In the genomic region with DNA sequence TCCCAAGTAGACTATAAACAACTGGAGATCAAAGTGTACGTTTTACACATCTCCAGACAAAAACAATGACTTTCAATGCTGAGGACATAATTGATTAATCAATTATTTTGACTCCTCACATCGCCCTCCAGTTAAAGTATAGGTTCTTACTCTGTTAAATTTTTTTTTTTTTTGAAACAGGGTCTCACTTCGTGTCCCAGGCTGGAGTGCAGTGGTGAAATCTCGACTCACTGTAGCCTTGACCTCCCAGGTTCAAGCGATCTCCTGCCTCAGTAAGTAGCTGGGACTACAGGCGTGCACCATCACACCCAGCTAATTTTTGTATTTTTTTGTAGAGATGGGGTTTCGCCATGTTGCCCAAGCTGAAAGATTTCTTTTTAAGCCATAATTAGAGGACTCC, we compare ENCODE assay signal across 12 cellular contexts. TPM values are rescaled to one million over a fixed set of nuclear protein-coding genes. Genes with fewer than 3 reads are reported as not detected.
DNase-seq lines count a peak whose midpoint lies in the region; ATAC-seq and TF ChIP-seq lines count a peak whose summit lies in the region.
"Had no signal": no experiment of that assay in that cellular context is flagged by ENCODE, and none has a peak within 500 bp of the region (broad histone marks: within the 10 kb centered on the region; RNA-seq: fewer than 3 reads in every experiment).

No MANE protein-coding gene starts in this region.

- H3K36me3 Mint-ChIP-seq in activated T-helper 1 cell treated with anti-CD3 and anti-CD28 coated beads, Interleukin-12 subunit alpha, Interleukin-12 subunit beta, Interleukin-2, Interleukin-4 antibody, amounts not matched to agents 30 ng/mL and 10 ng/mL and 1 ng/mL, durations not matched to agents 14 hours and 24 hours and 36 hours (ENCODE audit: low read depth), result peaks cover 13% of the 10 kb centered on the region
- H3K36me3 Mint-ChIP-seq in naive B cell, result no peaks in the 10 kb centered on the region
- peaks cover 5% of the 10 kb centered on the region for H3K36me3 Mint-ChIP-seq in CD4-positive, alpha-beta T cell (ENCODE audit: low read depth)
- peaks cover 7% of the 10 kb centered on the region for H3K36me3 Mint-ChIP-seq in activated CD8-positive, alpha-beta memory T cell treated with anti-CD3 and anti-CD28 coated beads, Interleukin-2, amount 10 ng/mL, durations not matched to agents 7 days and 5 days

- peak overlapping the region in 1 of 12 donors; percentile 63 for H3K4me3 ChIP-seq in heart left ventricle
- no peak overlapping the region for H3K4me3 ChIP-seq in upper lobe of left lung

- H3K4me3 Mint-ChIP-seq in activated T-helper 1 cell treated with anti-CD3 and anti-CD28 coated beads, Interleukin-12 subunit alpha, Interleukin-12 subunit beta, Interleukin-2, Interleukin-4 antibody, amounts not matched to agents 30 ng/mL and 10 ng/mL and 1 ng/mL, durations not matched to agents 14 hours and 24 hours and 36 hours, result peak overlapping the region; percentile 98
- peak overlapping the region in 4 of 8 donors; percentile 64 to 97 (median 92) for H3K4me3 Mint-ChIP-seq in naive B cell
- H3K4me3 Mint-ChIP-seq in CD4-positive, alpha-beta T cell, result no peak overlapping the region
- no peak overlapping the region for H3K4me3 Mint-ChIP-seq in activated CD8-positive, alpha-beta memory T cell treated with anti-CD3 and anti-CD28 coated beads, Interleukin-2, amount 10 ng/mL, durations not matched to agents 7 days and 5 days

- H3K4me1 ChIP-seq in heart left ventricle (peaks cover 0 to 25% (median 15%) of the 10 kb centered on the region in 12 donors), upper lobe of left lung (peaks cover 12 to 32% (median 16%) of the 10 kb centered on the region in 4 donors)

- H3K27me3 Mint-ChIP-seq in activated T-helper 1 cell treated with anti-CD3 and anti-CD28 coated beads, Interleukin-12 subunit alpha, Interleukin-12 subunit beta, Interleukin-2, Interleukin-4 antibody, amounts not matched to agents 30 ng/mL and 10 ng/mL and 1 ng/mL, durations not matched to agents 14 hours and 24 hours and 36 hours (ENCODE audit: insufficient read depth), result peaks cover 10% of the 10 kb centered on the region
- H3K27me3 Mint-ChIP-seq in naive B cell, result no peaks in the 10 kb centered on the region
- no peaks in the 10 kb centered on the region for H3K27me3 Mint-ChIP-seq in CD4-positive, alpha-beta T cell
- H3K27me3 Mint-ChIP-seq in activated CD8-positive, alpha-beta memory T cell treated with anti-CD3 and anti-CD28 coated beads, Interleukin-2, amount 10 ng/mL, durations not matched to agents 7 days and 5 days, result no peaks in the 10 kb centered on the region

- ATAC-seq in heart left ventricle (no peak), naive B cell (ENCODE audit: low read depth in 2 of 2) (no peak), upper lobe of left lung (ENCODE audit: low FRiP score in 2 of 2) (no peak)
- ATAC-seq in CD4-positive, alpha-beta T cell (ENCODE audit: poor library complexity), result no peak
- no peak for ATAC-seq in activated CD8-positive, alpha-beta memory T cell treated with anti-CD3 and anti-CD28 coated beads, Interleukin-2, amount 10 ng/mL, durations not matched to agents 7 days and 5 days

- no peak overlapping the region for H3K27ac Mint-ChIP-seq in activated T-helper 1 cell treated with anti-CD3 and anti-CD28 coated beads, Interleukin-12 subunit alpha, Interleukin-12 subunit beta, Interleukin-2, Interleukin-4 antibody, amounts not matched to agents 30 ng/mL and 10 ng/mL and 1 ng/mL, durations not matched to agents 14 hours and 24 hours and 36 hours
- H3K27ac Mint-ChIP-seq in naive B cell, result peak overlapping the region in 4 of 6 donors; percentile 5 to 85 (median 70)
- no peak overlapping the region for H3K27ac Mint-ChIP-seq in CD4-positive, alpha-beta T cell
- H3K27ac Mint-ChIP-seq in activated CD8-positive, alpha-beta memory T cell treated with anti-CD3 and anti-CD28 coated beads, Interleukin-2, amount 10 ng/mL, durations not matched to agents 7 days and 5 days, result no peak overlapping the region

- H3K9me3 ChIP-seq in heart left ventricle (no peaks in the 10 kb centered on the region), upper lobe of left lung (no peaks in the 10 kb centered on the region)
- H3K9me3 ChIP-seq in CD4-positive, alpha-beta T cell (ENCODE audit: control insufficient read depth, low read length), result no peaks in the 10 kb centered on the region

- H3K27me3 ChIP-seq in heart left ventricle (no peaks in the 10 kb centered on the region), upper lobe of left lung (no peaks in the 10 kb centered on the region)
- H3K27me3 ChIP-seq in CD4-positive, alpha-beta T cell (ENCODE audit: control insufficient read depth, insufficient read depth, low read length), result no peaks in the 10 kb centered on the region

- WGBS in heart left ventricle, 4 donors, result 77 to 82% (median 80%) methylated on average over 7 of the region's 7 CpGs
- 74 to 79% methylated on average over 7 of the region's 7 CpGs for WGBS in upper lobe of left lung, 2 donors

- peak overlapping the region in 9 of 12 donors; percentile 84 to 91 (median 89) for H3K27ac ChIP-seq in heart left ventricle
- peak overlapping the region in 3 of 4 donors; percentile 80 to 84 (median 81) for H3K27ac ChIP-seq in upper lobe of left lung
- no peak overlapping the region for H3K27ac ChIP-seq in CD4-positive, alpha-beta T cell (ENCODE audit: low read depth, low read length)

- CTCF ChIA-PET in CD4-positive, alpha-beta T cell (lab: Charles Lee), result interaction anchor here (2.3 kb wide), 1 partner anchor 8 kb away, joined by 11 read pairs; the partner anchor contains the start of gene PARP2
- CTCF ChIA-PET in activated CD8-positive, alpha-beta memory T cell treated with anti-CD3 and anti-CD28 coated beads, Interleukin-2, amount 10 ng/mL, durations not matched to agents 7 days and 5 days (lab: Charles Lee), result interaction anchor here (1.2 to 2.7 kb wide), 5 partner anchors 9 to 279 kb away, joined by 4 to 18 read pairs (median 6); partner anchors contain the start of genes PARP2 and TEP1

- POLR2A ChIA-PET in CD4-positive, alpha-beta T cell (lab: Charles Lee), result interaction anchor here (0.9 to 2.6 kb wide), 3 partner anchors 9 to 348 kb away, joined by 3 to 38 read pairs (median 17); partner anchors contain the start of gene PARP2

- TF ChIP-seq POLR2A in heart left ventricle (IDR thresholded peaks at IDR 0.05) (no peak), upper lobe of left lung (IDR thresholded peaks at IDR 0.05) (no peak)

- no peak for TF ChIP-seq CTCF in heart left ventricle (IDR thresholded peaks at IDR 0.05)
- no peak for TF ChIP-seq CTCF in upper lobe of left lung (IDR thresholded peaks at IDR 0.05)
- TF ChIP-seq CTCF in CD4-positive, alpha-beta T cell (IDR thresholded peaks at IDR 0.05), result no peak

- no peaks in the 10 kb centered on the region for H3K9me3 Mint-ChIP-seq in activated T-helper 1 cell treated with anti-CD3 and anti-CD28 coated beads, Interleukin-12 subunit alpha, Interleukin-12 subunit beta, Interleukin-2, Interleukin-4 antibody, amounts not matched to agents 30 ng/mL and 10 ng/mL and 1 ng/mL, durations not matched to agents 14 hours and 24 hours and 36 hours
- no peaks in the 10 kb centered on the region for H3K9me3 Mint-ChIP-seq in naive B cell
- H3K9me3 Mint-ChIP-seq in CD4-positive, alpha-beta T cell, result no peaks in the 10 kb centered on the region
- H3K9me3 Mint-ChIP-seq in activated CD8-positive, alpha-beta memory T cell treated with anti-CD3 and anti-CD28 coated beads, Interleukin-2, amount 10 ng/mL, durations not matched to agents 7 days and 5 days (ENCODE audit: low read depth), result no peaks in the 10 kb centered on the region

- H3K36me3 ChIP-seq in heart left ventricle, result peaks cover 0 to 4% (median 2%) of the 10 kb centered on the region in 9 donors
- peaks cover 0 to under 1% (median under 1%) of the 10 kb centered on the region in 4 donors for H3K36me3 ChIP-seq in upper lobe of left lung

- intact Hi-C loops in heart left ventricle (cut with DNase I) (loop anchor here in 5 of 10 donors (5.0 to 10.0 kb wide), 5 partner anchors 78 to 348 kb away; partner anchors contain the start of genes OSGEP (in 2 of the 5), RNASE4 (in 2 of the 5), APEX1 (in 1 of the 5) and TEP1 (in 1 of the 5)), cardiac septum (cut with DNase I) (loop anchor here (5.0 kb wide), 2 partner anchors 278 to 348 kb away; partner anchors contain the start of gene RNASE4)
- intact Hi-C loops in activated T-helper 1 cell treated with anti-CD3 and anti-CD28 coated beads, Interleukin-12 subunit alpha, Interleukin-12 subunit beta, Interleukin-2, Interleukin-4 antibody, amounts not matched to agents 30 ng/mL and 10 ng/mL and 1 ng/mL, durations not matched to agents 14 hours and 24 hours and 36 hours (cut with micrococcal nuclease), result loop anchor here (10.0 kb wide), 1 partner anchor 641 kb away; no protein-coding TSS in a partner anchor
- intact Hi-C loops in CD4-positive, alpha-beta T cell (cut with DNase I, micrococcal nuclease), result loop anchor here in 1 of 2 experiments (5.0 to 10.0 kb wide), 2 partner anchors 123 to 521 kb away; partner anchors contain the start of gene APEX1

- H3K4me1 Mint-ChIP-seq in activated T-helper 1 cell treated with anti-CD3 and anti-CD28 coated beads, Interleukin-12 subunit alpha, Interleukin-12 subunit beta, Interleukin-2, Interleukin-4 antibody, amounts not matched to agents 30 ng/mL and 10 ng/mL and 1 ng/mL, durations not matched to agents 14 hours and 24 hours and 36 hours (ENCODE audit: low read depth), result peaks cover 48% of the 10 kb centered on the region
- peaks cover 16 to 29% (median 26%) of the 10 kb centered on the region in 3 donors for H3K4me1 Mint-ChIP-seq in naive B cell
- peaks cover 28% of the 10 kb centered on the region for H3K4me1 Mint-ChIP-seq in CD4-positive, alpha-beta T cell (ENCODE audit: low read depth)
- peaks cover 44% of the 10 kb centered on the region for H3K4me1 Mint-ChIP-seq in activated CD8-positive, alpha-beta memory T cell treated with anti-CD3 and anti-CD28 coated beads, Interleukin-2, amount 10 ng/mL, durations not matched to agents 7 days and 5 days

- no peak for DNase-seq in heart left ventricle
- DNase-seq in cardiac septum (ENCODE audit: low spot score), result no peak
- DNase-seq in activated T-helper 1 cell treated with anti-CD3 and anti-CD28 coated beads, Interleukin-12 subunit alpha, Interleukin-12 subunit beta, Interleukin-2, Interleukin-4 antibody, amounts not matched to agents 30 ng/mL and 10 ng/mL and 1 ng/mL, durations not matched to agents 14 hours and 24 hours and 36 hours (ENCODE audit: low spot score), result no peak
- no peak for DNase-seq in naive B cell
- no peak for DNase-seq in upper lobe of left lung
- DNase-seq in CD4-positive, alpha-beta T cell, result no peak
- DNase-seq in activated CD8-positive, alpha-beta memory T cell treated with anti-CD3 and anti-CD28 coated beads, Interleukin-2, amount 10 ng/mL, durations not matched to agents 7 days and 5 days, result no peak
- DNase-seq in NCI-H345 treated with DMSO at 0.1 percent for 48 hours (lab: John Stamatoyannopoulos, UW; ENCODE audit: unreplicated experiment), result no peak
- DNase-seq: activated CD8-positive, alpha-beta memory T cell treated with anti-CD3 and anti-CD28 coated beads, Interleukin-2, amount 50 U/mL, for 4 hours; AML-193; amniotic stem cell; NCI-H2107 had no signal

- TF ChIP-seq EP300 in upper lobe of left lung (IDR thresholded peaks at IDR 0.05), result no peak

RNA-seq across cellular contexts. Expression of gene CCNB1IP1, which starts 0.9 kb away (rescaled TPM):
- total RNA-seq in heart left ventricle (10 to 100 TPM; 24.5 to 85.6 (median 53.0) TPM), cardiac septum (61.3 TPM), upper lobe of left lung (10 to 100 TPM; 27.1 to 50.5 (median 44.7) TPM)
- polyA plus RNA-seq in heart left ventricle (10 to 100 TPM; 84.9 to 99.1 TPM), naive B cell (ENCODE audit: low read depth in 6 of 6) (10 to 100 TPM; 24.9 to 44.6 (median 32.7) TPM)
- 61.2 and 72.5 TPM in 2 replicates for total RNA-seq in activated T-helper 1 cell treated with anti-CD3 and anti-CD28 coated beads, Interleukin-12 subunit alpha, Interleukin-12 subunit beta, Interleukin-2, Interleukin-4 antibody, amounts not matched to agents 30 ng/mL and 10 ng/mL and 1 ng/mL, durations not matched to agents 14 hours and 24 hours and 36 hours
- 10 to 100 TPM; 26.2 to 27.4 TPM for total RNA-seq in CD4-positive, alpha-beta T cell
- total RNA-seq in activated CD8-positive, alpha-beta memory T cell treated with anti-CD3 and anti-CD28 coated beads, Interleukin-2, amount 10 ng/mL, durations not matched to agents 7 days and 5 days, result 10 to 100 TPM; 39.0 to 39.5 TPM

RNA-seq across cellular contexts. Expression of gene PARP2, which starts 9.4 kb away (rescaled TPM):
- total RNA-seq in heart left ventricle (10 to 100 TPM in 7 of 9 donors, 1 to 10 TPM in 2; 6.8 to 20.0 (median 16.2) TPM), cardiac septum (15.2 TPM), upper lobe of left lung (10 to 100 TPM; 11.6 to 31.4 (median 17.6) TPM)
- polyA plus RNA-seq in heart left ventricle (10 to 100 TPM; 10.1 to 21.1 TPM), naive B cell (ENCODE audit: low read depth in 6 of 6) (10 to 100 TPM in 3 of 6 donors, 1 to 10 TPM in 3; 6.2 to 17.0 (median 10.6) TPM)
- total RNA-seq in activated T-helper 1 cell treated with anti-CD3 and anti-CD28 coated beads, Interleukin-12 subunit alpha, Interleukin-12 subunit beta, Interleukin-2, Interleukin-4 antibody, amounts not matched to agents 30 ng/mL and 10 ng/mL and 1 ng/mL, durations not matched to agents 14 hours and 24 hours and 36 hours, result 32.5 and 36.6 TPM in 2 replicates
- total RNA-seq in CD4-positive, alpha-beta T cell, result 10 to 100 TPM; 16.3 to 20.4 TPM
- total RNA-seq in activated CD8-positive, alpha-beta memory T cell treated with anti-CD3 and anti-CD28 coated beads, Interleukin-2, amount 10 ng/mL, durations not matched to agents 7 days and 5 days, result 10 to 100 TPM; 32.6 to 38.4 TPM

RNA-seq across cellular contexts. Expression of gene TTC5, which starts 28.3 kb away (rescaled TPM):
- total RNA-seq in heart left ventricle (10 to 100 TPM in 4 of 9 donors, 1 to 10 TPM in 5; 6.1 to 17.0 (median 9.3) TPM), cardiac septum (11.1 TPM), upper lobe of left lung (10 to 100 TPM in 4 of 6 donors, 1 to 10 TPM in 2; 8.1 to 28.4 (median 17.7) TPM)
- polyA plus RNA-seq in heart left ventricle (1 to 10 TPM; 3.2 to 7.4 TPM), naive B cell (ENCODE audit: low read depth in 6 of 6) (10 to 100 TPM; 21.8 to 28.5 (median 26.6) TPM)
- 33.0 and 33.7 TPM in 2 replicates for total RNA-seq in activated T-helper 1 cell treated with anti-CD3 and anti-CD28 coated beads, Interleukin-12 subunit alpha, Interleukin-12 subunit beta, Interleukin-2, Interleukin-4 antibody, amounts not matched to agents 30 ng/mL and 10 ng/mL and 1 ng/mL, durations not matched to agents 14 hours and 24 hours and 36 hours
- 10 to 100 TPM in 1 of 2 experiments, 1 to 10 TPM in 1; 9.7 to 10.8 TPM for total RNA-seq in CD4-positive, alpha-beta T cell
- 10 to 100 TPM; 22.4 to 24.4 TPM for total RNA-seq in activated CD8-positive, alpha-beta memory T cell treated with anti-CD3 and anti-CD28 coated beads, Interleukin-2, amount 10 ng/mL, durations not matched to agents 7 days and 5 days

Comparison
In these comparisons a context has a peak if more than half of its experiments do, and no peak if none do; other contexts are left out.
1. H3K27ac Mint-ChIP-seq: peak in naive B cell (4 of 6); none in activated T-helper 1 cell treated with anti-CD3 and anti-CD28 coated beads, Interleukin-12 subunit alpha, Interleukin-12 subunit beta, Interleukin-2, Interleukin-4 antibody, amounts not matched to agents 30 ng/mL and 10 ng/mL and 1 ng/mL, durations not matched to agents 14 hours and 24 hours and 36 hours (single experiment), CD4-positive, alpha-beta T cell (single experiment) and activated CD8-positive, alpha-beta memory T cell treated with anti-CD3 and anti-CD28 coated beads, Interleukin-2, amount 10 ng/mL, durations not matched to agents 7 days and 5 days (single experiment).